ENCODE assay signal across 9 cellular contexts in genomic region chr2:26577442-26578433, GRCh38.
A peak's percentile ranks its signal among the peaks of the same experiment; 100 is the strongest.
DNase-seq lines count a peak whose midpoint lies in the region; ATAC-seq and TF ChIP-seq lines count a peak whose summit lies in the region.
"Had no signal": no experiment of that assay in that cellular context is flagged by ENCODE, and none has a peak within 500 bp of the region (broad histone marks: within the 10 kb centered on the region; RNA-seq: fewer than 3 reads in every experiment).

No MANE protein-coding gene starts in this region.

- DNase-seq in CD8-positive, alpha-beta memory T cell, result peak; percentile 29 to 66 (median 40)
- peak; percentile 57 for DNase-seq in NOMO-1 treated with DMSO at 0.1 percent for 48 hours (lab: John Stamatoyannopoulos, UW; ENCODE audit: unreplicated experiment)
- DNase-seq in activated CD8-positive, alpha-beta memory T cell treated with anti-CD3 and anti-CD28 coated beads, Interleukin-2, amount 10 ng/mL, durations not matched to agents 7 days and 5 days, result peak; percentile 71
- no peak for DNase-seq in epithelial cell of proximal tubule (ENCODE audit: low read depth)
- peak; percentile 29 for DNase-seq in naive B cell
- DNase-seq in stimulated activated effector memory CD8-positive, alpha-beta T cell treated with anti-CD3 and anti-CD28 coated beads, Interleukin-12 subunit alpha, Interleukin-12 subunit beta, amount 100 ng/mL, for 72 hours (ENCODE audit: low spot score in 2 of 2), result peak; percentile 55 to 79

- H3K4me1 ChIP-seq in CD8-positive, alpha-beta memory T cell (ENCODE audit: insufficient read depth, low read length), result no peaks in the 10 kb centered on the region

- TF ChIP-seq CTCF in epithelial cell of proximal tubule (conservative IDR thresholded peaks at IDR 0.05; ENCODE audit: low read depth, low read length), result peak; percentile 95

- H3K27ac ChIP-seq in CD8-positive, alpha-beta memory T cell (ENCODE audit: low read depth, low read length), result no peak overlapping the region
- H3K27ac ChIP-seq: SK-N-MC had no signal

- H3K9me3 ChIP-seq in CD8-positive, alpha-beta memory T cell (ENCODE audit: low read length), result no peaks in the 10 kb centered on the region

- H3K27me3 ChIP-seq in CD8-positive, alpha-beta memory T cell (ENCODE audit: insufficient read depth, low read length, poor library complexity, severe bottlenecking), result no peaks in the 10 kb centered on the region

- H3K36me3 Mint-ChIP-seq in CD8-positive, alpha-beta memory T cell, result no peaks in the 10 kb centered on the region
- no peaks in the 10 kb centered on the region for H3K36me3 Mint-ChIP-seq in activated CD8-positive, alpha-beta memory T cell treated with anti-CD3 and anti-CD28 coated beads, Interleukin-2, amount 10 ng/mL, durations not matched to agents 7 days and 5 days
- H3K36me3 Mint-ChIP-seq in naive B cell, result no peaks in the 10 kb centered on the region
- H3K36me3 Mint-ChIP-seq in stimulated activated effector memory CD8-positive, alpha-beta T cell treated with anti-CD3 and anti-CD28 coated beads, Interleukin-12 subunit alpha, Interleukin-12 subunit beta, amount 100 ng/mL, for 72 hours, result no peaks in the 10 kb centered on the region

- H3K27me3 Mint-ChIP-seq in CD8-positive, alpha-beta memory T cell, result peaks cover 10 to 51% of the 10 kb centered on the region in 2 donors
- H3K27me3 Mint-ChIP-seq in activated CD8-positive, alpha-beta memory T cell treated with anti-CD3 and anti-CD28 coated beads, Interleukin-2, amount 10 ng/mL, durations not matched to agents 7 days and 5 days, result peaks cover 5% of the 10 kb centered on the region
- peaks cover 8 to 58% (median 43%) of the 10 kb centered on the region in 3 donors for H3K27me3 Mint-ChIP-seq in naive B cell

- ATAC-seq in HG02798 (IDR thresholded peaks at IDR 0.05; ENCODE audit: poor library complexity, unreplicated experiment) (peak; percentile 60), naive B cell (ENCODE audit: low read depth in 2 of 2) (peak; percentile 59 to 73), HG03135 (IDR thresholded peaks at IDR 0.05; ENCODE audit: unreplicated experiment) (no peak)
- peak; percentile 89 for ATAC-seq in activated CD8-positive, alpha-beta memory T cell treated with anti-CD3 and anti-CD28 coated beads, Interleukin-2, amount 10 ng/mL, durations not matched to agents 7 days and 5 days
- ATAC-seq in stimulated activated effector memory CD8-positive, alpha-beta T cell treated with anti-CD3 and anti-CD28 coated beads, Interleukin-12 subunit alpha, Interleukin-12 subunit beta, amount 100 ng/mL, for 72 hours, result peak; percentile 67

- no peak overlapping the region for H3K4me3 Mint-ChIP-seq in CD8-positive, alpha-beta memory T cell
- no peak overlapping the region for H3K4me3 Mint-ChIP-seq in activated CD8-positive, alpha-beta memory T cell treated with anti-CD3 and anti-CD28 coated beads, Interleukin-2, amount 10 ng/mL, durations not matched to agents 7 days and 5 days
- no peak overlapping the region for H3K4me3 Mint-ChIP-seq in naive B cell
- no peak overlapping the region for H3K4me3 Mint-ChIP-seq in stimulated activated effector memory CD8-positive, alpha-beta T cell treated with anti-CD3 and anti-CD28 coated beads, Interleukin-12 subunit alpha, Interleukin-12 subunit beta, amount 100 ng/mL, for 72 hours

- POLR2A ChIA-PET in CD8-positive, alpha-beta memory T cell (lab: Charles Lee), result no interaction called here

- no peaks in the 10 kb centered on the region for H3K36me3 ChIP-seq in CD8-positive, alpha-beta memory T cell (ENCODE audit: insufficient read depth, low read length)

- H3K27ac Mint-ChIP-seq in CD8-positive, alpha-beta memory T cell, result no peak overlapping the region
- H3K27ac Mint-ChIP-seq in activated CD8-positive, alpha-beta memory T cell treated with anti-CD3 and anti-CD28 coated beads, Interleukin-2, amount 10 ng/mL, durations not matched to agents 7 days and 5 days, result no peak overlapping the region
- H3K27ac Mint-ChIP-seq in naive B cell, result peak overlapping the region in 1 of 6 donors; percentile 13
- no peak overlapping the region for H3K27ac Mint-ChIP-seq in stimulated activated effector memory CD8-positive, alpha-beta T cell treated with anti-CD3 and anti-CD28 coated beads, Interleukin-12 subunit alpha, Interleukin-12 subunit beta, amount 100 ng/mL, for 72 hours

- no peak overlapping the region for H3K4me3 ChIP-seq in CD8-positive, alpha-beta memory T cell (ENCODE audit: low read length)
- H3K4me3 ChIP-seq in epithelial cell of proximal tubule (ENCODE audit: low read depth, low read length), result no peak overlapping the region
- H3K4me3 ChIP-seq: SK-N-MC had no signal

- H3K9me3 Mint-ChIP-seq in CD8-positive, alpha-beta memory T cell, result no peaks in the 10 kb centered on the region
- H3K9me3 Mint-ChIP-seq in activated CD8-positive, alpha-beta memory T cell treated with anti-CD3 and anti-CD28 coated beads, Interleukin-2, amount 10 ng/mL, durations not matched to agents 7 days and 5 days (ENCODE audit: low read depth), result no peaks in the 10 kb centered on the region
- H3K9me3 Mint-ChIP-seq in naive B cell, result no peaks in the 10 kb centered on the region
- no peaks in the 10 kb centered on the region for H3K9me3 Mint-ChIP-seq in stimulated activated effector memory CD8-positive, alpha-beta T cell treated with anti-CD3 and anti-CD28 coated beads, Interleukin-12 subunit alpha, Interleukin-12 subunit beta, amount 100 ng/mL, for 72 hours

- CTCF ChIA-PET in CD8-positive, alpha-beta memory T cell (lab: Charles Lee), result interaction anchor here (0.5 to 2.2 kb wide), 19 partner anchors 9 to 838 kb away, joined by 3 to 11 read pairs (median 4); a partner anchor contains a TSS
- CTCF ChIA-PET in activated CD8-positive, alpha-beta memory T cell treated with anti-CD3 and anti-CD28 coated beads, Interleukin-2, amount 10 ng/mL, durations not matched to agents 7 days and 5 days (lab: Charles Lee), result interaction anchor here (0.6 to 4.1 kb wide), 45 partner anchors 9 to 627 kb away, joined by 3 to 41 read pairs (median 4); partner anchors contain the start of gene ADGRF3

- H3K4me1 Mint-ChIP-seq in CD8-positive, alpha-beta memory T cell, result peaks cover 0 to 4% (median 2%) of the 10 kb centered on the region in 3 donors
- H3K4me1 Mint-ChIP-seq in activated CD8-positive, alpha-beta memory T cell treated with anti-CD3 and anti-CD28 coated beads, Interleukin-2, amount 10 ng/mL, durations not matched to agents 7 days and 5 days, result peaks cover 3% of the 10 kb centered on the region
- peaks cover 0 to 10% (median 0%) of the 10 kb centered on the region in 3 donors for H3K4me1 Mint-ChIP-seq in naive B cell
- peaks cover 7% of the 10 kb centered on the region for H3K4me1 Mint-ChIP-seq in stimulated activated effector memory CD8-positive, alpha-beta T cell treated with anti-CD3 and anti-CD28 coated beads, Interleukin-12 subunit alpha, Interleukin-12 subunit beta, amount 100 ng/mL, for 72 hours
